Comparison of ENCODE assay signal across 8 cellular contexts in genomic region chr17:6640536-6641373, GRCh38. TPM values are rescaled to one million over a fixed set of nuclear protein-coding genes. Genes with fewer than 3 reads are reported as not detected.
DNase-seq lines count a peak whose midpoint lies in the region; TF ChIP-seq lines count a peak whose summit lies in the region.

KIAA0753 (minus strand) TSS chr17:6640711; CDS start chr17:6635103, 5,608 bp downstream.
TXNDC17 (plus strand) TSS chr17:6641060; CDS start chr17:6641083, 23 bp downstream.

- H3K36me3 ChIP-seq in HEK293 (ENCODE audit: control insufficient read depth in 2 of 2, insufficient read depth in 1 of 2, low read length in 2 of 2): peaks cover 23 to 36% of the 10 kb centered on the region in 2 experiments; a peak in 2 of 3 replicates
- H3K36me3 ChIP-seq in SK-N-MC (ENCODE audit: insufficient read depth, low read length): peaks cover 36% of the 10 kb centered on the region
- H3K36me3 ChIP-seq in suprapubic skin: peaks cover 11% of the 10 kb centered on the region

- no peaks in the 10 kb centered on the region for H3K27me3 ChIP-seq in suprapubic skin

- H3K27me3 Mint-ChIP-seq in activated naive CD4-positive, alpha-beta T cell treated with anti-CD3 and anti-CD28 coated beads for 36 hours (ENCODE audit: low read depth): no peaks in the 10 kb centered on the region

- intact Hi-C loops in activated naive CD4-positive, alpha-beta T cell treated with anti-CD3 and anti-CD28 coated beads for 36 hours (cut with micrococcal nuclease): loop anchor here (1.0 to 5.0 kb wide), 5 partner anchors 11 to 1154 kb away; partner anchors contain the start of genes C17orf100, DERL2, MED31 and MIS12

- peak; percentile 15 to 78 for TF ChIP-seq POLR2A in suprapubic skin (IDR thresholded peaks at IDR 0.05)

- H3K9me3 ChIP-seq in HEK293 (ENCODE audit: control insufficient read depth, insufficient read depth, low read depth, low read length) (no peaks in the 10 kb centered on the region), SK-N-MC (ENCODE audit: low read depth, low read length) (no peaks in the 10 kb centered on the region), suprapubic skin (no peaks in the 10 kb centered on the region)

- H3K4me3 Mint-ChIP-seq in activated naive CD4-positive, alpha-beta T cell treated with anti-CD3 and anti-CD28 coated beads for 36 hours: peak within 1 kb of the TSS; percentile 81

- peak within 1 kb of the TSS; percentile 97 for H3K27ac Mint-ChIP-seq in activated naive CD4-positive, alpha-beta T cell treated with anti-CD3 and anti-CD28 coated beads for 36 hours

- peaks cover 51% of the 10 kb centered on the region for H3K4me1 Mint-ChIP-seq in activated naive CD4-positive, alpha-beta T cell treated with anti-CD3 and anti-CD28 coated beads for 36 hours (ENCODE audit: low read depth)

- CTCF ChIA-PET in HEK293 (lab: Yijun Ruan, JAX): interaction anchor here (0.6 to 1.3 kb wide), 4 partner anchors 10 to 168 kb away, joined by 3 to 4 read pairs (median 3); partner anchors contain the start of gene MED31
- CTCF ChIA-PET in activated naive CD4-positive, alpha-beta T cell treated with anti-CD3 and anti-CD28 coated beads for 36 hours (lab: Charles Lee): no interaction called here

- H3K4me3 ChIP-seq in HEK293 (ENCODE audit: low read depth, low read length) (peak within 1 kb of the TSS; percentile 94), SK-N-MC (peak within 1 kb of the TSS; percentile 93), suprapubic skin (peak within 1 kb of the TSS; percentile 89)

- 0% methylated on average over 3 of the region's 57 CpGs for WGBS in suprapubic skin

- peaks cover 13% of the 10 kb centered on the region; the same call in 1 of the 2 replicates for H3K4me1 ChIP-seq in HEK293 (ENCODE audit: control insufficient read depth, insufficient read depth, low read length)
- peaks cover 61% of the 10 kb centered on the region for H3K4me1 ChIP-seq in suprapubic skin

- H3K27ac ChIP-seq in HEK293 (ENCODE audit: extremely low read depth, low read depth, low read length): peak within 1 kb of the TSS; percentile 79
- H3K27ac ChIP-seq in SK-N-MC: peak within 1 kb of the TSS; percentile 68
- H3K27ac ChIP-seq in suprapubic skin: peak within 1 kb of the TSS; percentile 86

- H3K9ac ChIP-seq in SK-N-MC (ENCODE audit: insufficient read length): peak within 1 kb of the TSS; percentile 88

- H3K9me3 Mint-ChIP-seq in activated naive CD4-positive, alpha-beta T cell treated with anti-CD3 and anti-CD28 coated beads for 36 hours: no peaks in the 10 kb centered on the region

- peak; percentile 95 for DNase-seq in GM03348 (ENCODE audit: low spot score)
- DNase-seq in NAMALWA (ENCODE audit: low spot score): peak; percentile 83
- DNase-seq in SK-N-MC (ENCODE audit: low read depth, low spot score): peak; percentile 30
- peak; percentile 93 for DNase-seq in activated naive CD4-positive, alpha-beta T cell treated with anti-CD3 and anti-CD28 coated beads for 36 hours
- peak; percentile 86 for DNase-seq in germinal center (ENCODE audit: low spot score)
- DNase-seq in occipital lobe (lab: John Stamatoyannopoulos, UW): peak; percentile 83
- DNase-seq in suprapubic skin (ENCODE audit: low spot score in 2 of 2): peak; percentile 94 to 96

- TF ChIP-seq EP300 in suprapubic skin (IDR thresholded peaks at IDR 0.05): no peak

- peaks cover 18% of the 10 kb centered on the region for H3K36me3 Mint-ChIP-seq in activated naive CD4-positive, alpha-beta T cell treated with anti-CD3 and anti-CD28 coated beads for 36 hours (ENCODE audit: low read depth)

- POLR2A ChIA-PET in HEK293 (lab: Yijun Ruan, JAX): interaction anchor here (0.9 to 1.9 kb wide), 7 partner anchors 8 to 395 kb away, joined by 3 to 26 read pairs (median 3); partner anchors contain the start of genes C17orf100, MED31, PIMREG and SLC16A13

- TF ChIP-seq CTCF in HEK293 (tag by site-specific recombination; IDR thresholded peaks at IDR 0.05) (peak; percentile 71), suprapubic skin (IDR thresholded peaks at IDR 0.05) (no peak)

TF ChIP-seq in HEK293, 187 proteins besides CTCF, POLR2A, EP300 and RAD21 (continues in another document):
- TF ChIP-seq INSM2 (tag by site-specific recombination; IDR thresholded peaks at IDR 0.05) (peak; percentile 41; the same call in 1 of the 2 replicates), ZNF426 (tag by site-specific recombination; IDR thresholded peaks at IDR 0.05) (no peak), ZBTB10 (tag by site-specific recombination; IDR thresholded peaks at IDR 0.05) (peak; percentile 65), ZNF391 (tag by site-specific recombination; IDR thresholded peaks at IDR 0.05; ENCODE audit: borderline replicate concordance, low read depth) (peak; percentile 40; the same call in 1 of the 2 replicates), ZNF433 (tag by site-specific recombination; IDR thresholded peaks at IDR 0.05; ENCODE audit: low read depth) (no peak), KLF9 (tag by site-specific recombination; IDR thresholded peaks at IDR 0.05; ENCODE audit: low read depth) (peak; percentile 78), ZNF843 (tag by site-specific recombination; IDR thresholded peaks at IDR 0.05) (peak; percentile 14; the same call in 1 of the 2 replicates)

RNA-seq across cellular contexts. Expression of gene KIAA0753, which starts in this region (rescaled TPM):
- total RNA-seq in activated naive CD4-positive, alpha-beta T cell treated with anti-CD3 and anti-CD28 coated beads for 36 hours: 1 to 10 TPM; 7.7 to 8.1 TPM
- total RNA-seq in occipital lobe: 28.4 TPM
- total RNA-seq in suprapubic skin: 10 to 100 TPM in 2 of 4 donors, 1 to 10 TPM in 2; 4.9 to 24.9 (median 10.4) TPM

RNA-seq across cellular contexts. Expression of gene TXNDC17, which starts in this region (rescaled TPM):
- 10 to 100 TPM; 71.4 to 85.8 TPM for total RNA-seq in activated naive CD4-positive, alpha-beta T cell treated with anti-CD3 and anti-CD28 coated beads for 36 hours
- total RNA-seq in occipital lobe (13.3 TPM), suprapubic skin (100 to 1,000 TPM in 1 of 4 donors, 10 to 100 TPM in 3; 30.0 to 153 (median 92.9) TPM)

Comparison
In these comparisons a context has a peak if more than half of its experiments do, and no peak if none do; other contexts are left out.
1. Peak in every context shown above with its lines: DNase-seq, H3K4me3 ChIP-seq and H3K27ac ChIP-seq.
2. DNase-seq: peak in every context shown above with its lines; median percentile 95 in GM03348; 95 in suprapubic skin; 93 in activated naive CD4-positive, alpha-beta T cell treated with anti-CD3 and anti-CD28 coated beads for 36 hours; 86 in germinal center; 83 in NAMALWA; 83 in occipital lobe; 30 in SK-N-MC.